ENCODE assay signal across 8 cellular contexts in the genomic region with DNA sequence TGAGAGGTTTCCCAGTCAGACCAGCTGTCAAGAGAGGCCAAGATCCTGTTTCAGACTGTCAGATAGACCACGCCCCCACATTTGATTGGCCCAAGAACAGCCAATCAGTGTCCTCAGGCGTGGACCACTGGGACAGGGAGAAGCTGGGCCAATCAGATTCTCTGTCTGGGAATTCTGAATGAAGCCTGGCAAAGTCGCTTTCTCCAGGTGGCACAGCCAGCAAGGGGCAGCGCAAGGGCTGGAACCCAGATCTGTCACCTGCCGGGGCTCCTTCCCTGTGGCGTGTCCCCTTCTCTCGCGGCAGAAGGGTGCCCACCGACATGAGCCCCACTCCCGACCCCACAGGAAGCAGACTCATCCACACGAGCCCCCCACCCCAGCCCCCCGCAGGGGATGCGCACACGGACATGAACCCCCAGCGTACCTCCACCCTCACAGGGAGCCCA. TPM values are rescaled to one million over a fixed set of nuclear protein-coding genes. Genes with fewer than 3 reads are reported as not detected.
DNase-seq lines count a peak whose midpoint lies in the region; TF ChIP-seq lines count a peak whose summit lies in the region.

No MANE protein-coding gene starts in this region.

- no peak for TF ChIP-seq CTCF in mesothelial cell of epicardium (IDR thresholded peaks at IDR 0.05; ENCODE audit: unreplicated experiment)

- H3K4me3 Mint-ChIP-seq in mesothelial cell of epicardium: no peak overlapping the region

- H3K4me1 ChIP-seq in adipocyte (ENCODE audit: control insufficient read depth, insufficient read depth, low read length): no peaks in the 10 kb centered on the region
- peaks cover 3% of the 10 kb centered on the region for H3K4me1 ChIP-seq in mesendoderm (ENCODE audit: control insufficient read depth, low read depth, low read length)
- peaks cover 3% of the 10 kb centered on the region for H3K4me1 ChIP-seq in effector memory CD4-positive, alpha-beta T cell (ENCODE audit: control insufficient read depth, insufficient read depth, low read length, poor library complexity, severe bottlenecking)

- H3K23ac ChIP-seq in mesendoderm (ENCODE audit: low read length): no peak overlapping the region

- no peak overlapping the region for H3K4me2 ChIP-seq in mesendoderm (ENCODE audit: low read length)

- WGBS in mesendoderm (ENCODE audit: extremely low coverage, insufficient coverage, low lambda C conversion rate): no CpG with 5 or more reads among the region's 15 CpGs

- H3K56ac ChIP-seq in mesendoderm (ENCODE audit: low read length): no peak overlapping the region

- H3K18ac ChIP-seq in mesendoderm (ENCODE audit: low read length): no peak overlapping the region

- no peaks in the 10 kb centered on the region for H3K79me2 ChIP-seq in mesendoderm (ENCODE audit: control insufficient read depth, insufficient read depth, low read length)

- no peaks in the 10 kb centered on the region for H3K79me1 ChIP-seq in mesendoderm (ENCODE audit: low read length)

- H2BK5ac ChIP-seq in mesendoderm (ENCODE audit: low read length): no peak overlapping the region

- H3K36me3 Mint-ChIP-seq in mesothelial cell of epicardium: no peaks in the 10 kb centered on the region

- H3K4me1 Mint-ChIP-seq in mesothelial cell of epicardium: peaks cover 5% of the 10 kb centered on the region

- H3K36me3 ChIP-seq in adipocyte (ENCODE audit: control insufficient read depth, insufficient read depth, low read length, severe bottlenecking) (no peaks in the 10 kb centered on the region), mesendoderm (ENCODE audit: control insufficient read depth, insufficient read depth, low read length) (no peaks in the 10 kb centered on the region)
- H3K36me3 ChIP-seq in effector memory CD4-positive, alpha-beta T cell (ENCODE audit: control insufficient read depth, insufficient read depth, low read length): no peaks in the 10 kb centered on the region

- no peak overlapping the region for H3K27ac ChIP-seq in mesendoderm (ENCODE audit: low read depth, low read length)
- no peak overlapping the region for H3K27ac ChIP-seq in effector memory CD4-positive, alpha-beta T cell (ENCODE audit: insufficient read depth, low read length, poor library complexity, severe bottlenecking)

- H3K4ac ChIP-seq in mesendoderm (ENCODE audit: low read depth, low read length): no peak overlapping the region

- H4K5ac ChIP-seq in mesendoderm (ENCODE audit: low read length): no peak overlapping the region

- peaks cover 15% of the 10 kb centered on the region for H3K27me3 ChIP-seq in adipocyte (replicated peaks; ENCODE audit: control insufficient read depth, insufficient read depth, low read length)
- H3K27me3 ChIP-seq in mesendoderm (ENCODE audit: insufficient read depth, low read length, poor library complexity): no peaks in the 10 kb centered on the region
- no peaks in the 10 kb centered on the region for H3K27me3 ChIP-seq in effector memory CD4-positive, alpha-beta T cell (replicated peaks; ENCODE audit: control insufficient read depth, insufficient read depth, low read length, poor library complexity, severe bottlenecking)

- H3K27me3 Mint-ChIP-seq in mesothelial cell of epicardium (ENCODE audit: low read depth): peaks cover 11% of the 10 kb centered on the region

- no peak overlapping the region for H2BK15ac ChIP-seq in mesendoderm (replicated peaks; ENCODE audit: low read depth)

- DNase-seq in ELR (ENCODE audit: low read depth) (peak; percentile 49), NCI-H1694 treated with DMSO at 0.1 percent for 48 hours (lab: John Stamatoyannopoulos, UW) (peak; percentile 89), adipocyte (ENCODE audit: low read depth) (peak; percentile 34), mesendoderm (peak; percentile 84), mesothelial cell of epicardium (ENCODE audit: low spot score in 2 of 2, unreplicated experiment in 2 of 2) (no peak), HPDE6-E6E7 (ENCODE audit: extremely low spot score) (no peak)
- DNase-seq in effector memory CD4-positive, alpha-beta T cell: no peak
- DNase-seq in activated naive CD4-positive, alpha-beta T cell (lab: John Stamatoyannopoulos, UW): no peak

- no peaks in the 10 kb centered on the region for H3K9me3 ChIP-seq in adipocyte (ENCODE audit: control insufficient read depth, low read length)
- no peaks in the 10 kb centered on the region for H3K9me3 ChIP-seq in effector memory CD4-positive, alpha-beta T cell (ENCODE audit: control insufficient read depth, low read length)

- H3K4me3 ChIP-seq in adipocyte (ENCODE audit: low read length): no peak overlapping the region
- no peak overlapping the region for H3K4me3 ChIP-seq in mesendoderm (ENCODE audit: low read length)
- no peak overlapping the region for H3K4me3 ChIP-seq in effector memory CD4-positive, alpha-beta T cell (ENCODE audit: insufficient read depth, low read depth, low read length, poor library complexity, severe bottlenecking)

- H3K9ac ChIP-seq in adipocyte (ENCODE audit: low read length): no peak overlapping the region
- no peak overlapping the region for H3K9ac ChIP-seq in mesendoderm (ENCODE audit: low read length)

- H4K8ac ChIP-seq in mesendoderm (ENCODE audit: low read depth, low read length): no peak overlapping the region

- H2BK120ac ChIP-seq in mesendoderm (ENCODE audit: low read depth, low read length): no peak overlapping the region

- H3K9me3 Mint-ChIP-seq in mesothelial cell of epicardium: no peaks in the 10 kb centered on the region

- H3K27ac Mint-ChIP-seq in mesothelial cell of epicardium: no peak overlapping the region

- H2AK5ac ChIP-seq in mesendoderm (ENCODE audit: low read length): no peak overlapping the region

RNA-seq across cellular contexts. Expression of a gene that starts 6.3 kb away (rescaled TPM):
- 2.8 TPM for polyA plus RNA-seq in mesendoderm (2013, experiment 1 of 2)
- polyA plus RNA-seq in mesendoderm (2013, experiment 2 of 2): 2.7 TPM
- total RNA-seq in mesothelial cell of epicardium: 11.8 to 13.9 TPM (median 12.9 TPM) in 3 replicates

Comparison
In these comparisons a context has a peak if more than half of its experiments do, and no peak if none do; other contexts are left out.
1. DNase-seq: peak in ELR (single experiment), NCI-H1694 treated with DMSO at 0.1 percent for 48 hours (single experiment), adipocyte (single experiment) and mesendoderm (single experiment); none in effector memory CD4-positive, alpha-beta T cell (0 of 3), mesothelial cell of epicardium (0 of 2), activated naive CD4-positive, alpha-beta T cell (0 of 4) and HPDE6-E6E7 (single experiment).